Comparison of ENCODE assay signal across 1 cellular context in genomic region chr20:25565578-25566157, GRCh38.
TF ChIP-seq lines count a peak whose summit lies in the region.

No MANE protein-coding gene starts in this region.

TF ChIP-seq in GM23338, 12 proteins besides CTCF, POLR2A, EP300 and RAD21 (continued from another document):
- TF ChIP-seq, protein P1, sequence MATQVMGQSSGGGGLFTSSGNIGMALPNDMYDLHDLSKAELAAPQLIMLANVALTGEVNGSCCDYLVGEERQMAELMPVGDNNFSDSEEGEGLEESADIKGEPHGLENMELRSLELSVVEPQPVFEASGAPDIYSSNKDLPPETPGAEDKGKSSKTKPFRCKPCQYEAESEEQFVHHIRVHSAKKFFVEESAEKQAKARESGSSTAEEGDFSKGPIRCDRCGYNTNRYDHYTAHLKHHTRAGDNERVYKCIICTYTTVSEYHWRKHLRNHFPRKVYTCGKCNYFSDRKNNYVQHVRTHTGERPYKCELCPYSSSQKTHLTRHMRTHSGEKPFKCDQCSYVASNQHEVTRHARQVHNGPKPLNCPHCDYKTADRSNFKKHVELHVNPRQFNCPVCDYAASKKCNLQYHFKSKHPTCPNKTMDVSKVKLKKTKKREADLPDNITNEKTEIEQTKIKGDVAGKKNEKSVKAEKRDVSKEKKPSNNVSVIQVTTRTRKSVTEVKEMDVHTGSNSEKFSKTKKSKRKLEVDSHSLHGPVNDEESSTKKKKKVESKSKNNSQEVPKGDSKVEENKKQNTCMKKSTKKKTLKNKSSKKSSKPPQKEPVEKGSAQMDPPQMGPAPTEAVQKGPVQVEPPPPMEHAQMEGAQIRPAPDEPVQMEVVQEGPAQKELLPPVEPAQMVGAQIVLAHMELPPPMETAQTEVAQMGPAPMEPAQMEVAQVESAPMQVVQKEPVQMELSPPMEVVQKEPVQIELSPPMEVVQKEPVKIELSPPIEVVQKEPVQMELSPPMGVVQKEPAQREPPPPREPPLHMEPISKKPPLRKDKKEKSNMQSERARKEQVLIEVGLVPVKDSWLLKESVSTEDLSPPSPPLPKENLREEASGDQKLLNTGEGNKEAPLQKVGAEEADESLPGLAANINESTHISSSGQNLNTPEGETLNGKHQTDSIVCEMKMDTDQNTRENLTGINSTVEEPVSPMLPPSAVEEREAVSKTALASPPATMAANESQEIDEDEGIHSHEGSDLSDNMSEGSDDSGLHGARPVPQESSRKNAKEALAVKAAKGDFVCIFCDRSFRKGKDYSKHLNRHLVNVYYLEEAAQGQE (IDR thresholded peaks at IDR 0.05; ENCODE audit: unreplicated experiment), result no peak
- TF ChIP-seq, protein P2, sequence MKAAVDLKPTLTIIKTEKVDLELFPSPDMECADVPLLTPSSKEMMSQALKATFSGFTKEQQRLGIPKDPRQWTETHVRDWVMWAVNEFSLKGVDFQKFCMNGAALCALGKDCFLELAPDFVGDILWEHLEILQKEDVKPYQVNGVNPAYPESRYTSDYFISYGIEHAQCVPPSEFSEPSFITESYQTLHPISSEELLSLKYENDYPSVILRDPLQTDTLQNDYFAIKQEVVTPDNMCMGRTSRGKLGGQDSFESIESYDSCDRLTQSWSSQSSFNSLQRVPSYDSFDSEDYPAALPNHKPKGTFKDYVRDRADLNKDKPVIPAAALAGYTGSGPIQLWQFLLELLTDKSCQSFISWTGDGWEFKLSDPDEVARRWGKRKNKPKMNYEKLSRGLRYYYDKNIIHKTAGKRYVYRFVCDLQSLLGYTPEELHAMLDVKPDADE (IDR thresholded peaks at IDR 0.05), result no peak
- TF ChIP-seq CREB1 (CRISPR knock-in tag; IDR thresholded peaks at IDR 0.05; ENCODE audit: low read depth), result no peak
- TF ChIP-seq EZH2 (IDR thresholded peaks at IDR 0.05; ENCODE audit: low read depth, unreplicated experiment), result no peak
- no peak for TF ChIP-seq EZH2phosphoT487 (IDR thresholded peaks at IDR 0.05; ENCODE audit: unreplicated experiment)
- TF ChIP-seq ZNF114 (CRISPR knock-in tag; IDR thresholded peaks at IDR 0.05), result no peak
- TF ChIP-seq, protein P3, sequence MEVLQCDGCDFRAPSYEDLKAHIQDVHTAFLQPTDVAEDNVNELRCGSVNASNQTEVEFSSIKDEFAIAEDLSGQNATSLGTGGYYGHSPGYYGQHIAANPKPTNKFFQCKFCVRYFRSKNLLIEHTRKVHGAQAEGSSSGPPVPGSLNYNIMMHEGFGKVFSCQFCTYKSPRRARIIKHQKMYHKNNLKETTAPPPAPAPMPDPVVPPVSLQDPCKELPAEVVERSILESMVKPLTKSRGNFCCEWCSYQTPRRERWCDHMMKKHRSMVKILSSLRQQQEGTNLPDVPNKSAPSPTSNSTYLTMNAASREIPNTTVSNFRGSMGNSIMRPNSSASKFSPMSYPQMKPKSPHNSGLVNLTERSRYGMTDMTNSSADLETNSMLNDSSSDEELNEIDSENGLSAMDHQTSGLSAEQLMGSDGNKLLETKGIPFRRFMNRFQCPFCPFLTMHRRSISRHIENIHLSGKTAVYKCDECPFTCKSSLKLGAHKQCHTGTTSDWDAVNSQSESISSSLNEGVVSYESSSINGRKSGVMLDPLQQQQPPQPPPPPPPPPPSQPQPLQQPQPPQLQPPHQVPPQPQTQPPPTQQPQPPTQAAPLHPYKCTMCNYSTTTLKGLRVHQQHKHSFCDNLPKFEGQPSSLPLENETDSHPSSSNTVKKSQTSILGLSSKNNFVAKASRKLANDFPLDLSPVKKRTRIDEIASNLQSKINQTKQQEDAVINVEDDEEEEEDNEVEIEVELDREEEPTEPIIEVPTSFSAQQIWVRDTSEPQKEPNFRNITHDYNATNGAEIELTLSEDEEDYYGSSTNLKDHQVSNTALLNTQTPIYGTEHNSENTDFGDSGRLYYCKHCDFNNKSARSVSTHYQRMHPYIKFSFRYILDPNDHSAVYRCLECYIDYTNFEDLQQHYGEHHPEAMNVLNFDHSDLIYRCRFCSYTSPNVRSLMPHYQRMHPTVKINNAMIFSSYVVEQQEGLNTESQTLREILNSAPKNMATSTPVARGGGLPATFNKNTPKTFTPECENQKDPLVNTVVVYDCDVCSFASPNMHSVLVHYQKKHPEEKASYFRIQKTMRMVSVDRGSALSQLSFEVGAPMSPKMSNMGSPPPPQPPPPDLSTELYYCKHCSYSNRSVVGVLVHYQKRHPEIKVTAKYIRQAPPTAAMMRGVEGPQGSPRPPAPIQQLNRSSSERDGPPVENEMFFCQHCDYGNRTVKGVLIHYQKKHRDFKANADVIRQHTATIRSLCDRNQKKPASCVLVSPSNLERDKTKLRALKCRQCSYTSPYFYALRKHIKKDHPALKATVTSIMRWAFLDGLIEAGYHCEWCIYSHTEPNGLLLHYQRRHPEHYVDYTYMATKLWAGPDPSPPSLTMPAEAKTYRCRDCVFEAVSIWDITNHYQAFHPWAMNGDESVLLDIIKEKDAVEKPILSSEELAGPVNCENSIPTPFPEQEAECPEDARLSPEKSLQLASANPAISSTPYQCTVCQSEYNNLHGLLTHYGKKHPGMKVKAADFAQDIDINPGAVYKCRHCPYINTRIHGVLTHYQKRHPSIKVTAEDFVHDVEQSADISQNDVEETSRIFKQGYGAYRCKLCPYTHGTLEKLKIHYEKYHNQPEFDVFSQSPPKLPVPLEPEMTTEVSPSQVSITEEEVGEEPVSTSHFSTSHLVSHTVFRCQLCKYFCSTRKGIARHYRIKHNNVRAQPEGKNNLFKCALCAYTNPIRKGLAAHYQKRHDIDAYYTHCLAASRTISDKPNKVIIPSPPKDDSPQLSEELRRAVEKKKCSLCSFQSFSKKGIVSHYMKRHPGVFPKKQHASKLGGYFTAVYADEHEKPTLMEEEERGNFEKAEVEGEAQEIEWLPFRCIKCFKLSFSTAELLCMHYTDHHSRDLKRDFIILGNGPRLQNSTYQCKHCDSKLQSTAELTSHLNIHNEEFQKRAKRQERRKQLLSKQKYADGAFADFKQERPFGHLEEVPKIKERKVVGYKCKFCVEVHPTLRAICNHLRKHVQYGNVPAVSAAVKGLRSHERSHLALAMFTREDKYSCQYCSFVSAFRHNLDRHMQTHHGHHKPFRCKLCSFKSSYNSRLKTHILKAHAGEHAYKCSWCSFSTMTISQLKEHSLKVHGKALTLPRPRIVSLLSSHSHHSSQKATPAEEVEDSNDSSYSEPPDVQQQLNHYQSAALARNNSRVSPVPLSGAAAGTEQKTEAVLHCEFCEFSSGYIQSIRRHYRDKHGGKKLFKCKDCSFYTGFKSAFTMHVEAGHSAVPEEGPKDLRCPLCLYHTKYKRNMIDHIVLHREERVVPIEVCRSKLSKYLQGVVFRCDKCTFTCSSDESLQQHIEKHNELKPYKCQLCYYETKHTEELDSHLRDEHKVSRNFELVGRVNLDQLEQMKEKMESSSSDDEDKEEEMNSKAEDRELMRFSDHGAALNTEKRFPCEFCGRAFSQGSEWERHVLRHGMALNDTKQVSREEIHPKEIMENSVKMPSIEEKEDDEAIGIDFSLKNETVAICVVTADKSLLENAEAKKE (CRISPR knock-in tag; IDR thresholded peaks at IDR 0.05), result no peak
